19 cellular contexts compared by ENCODE assay signal in genomic region chr1:31055953-31056352, GRCh38. TPM values are rescaled to one million over a fixed set of nuclear protein-coding genes. Genes with fewer than 3 reads are reported as not detected.
DNase-seq lines count a peak whose midpoint lies in the region; ATAC-seq and TF ChIP-seq lines count a peak whose summit lies in the region.
"Had no signal": no experiment of that assay in that cellular context is flagged by ENCODE, and none has a peak within 500 bp of the region (broad histone marks: within the 10 kb centered on the region; RNA-seq: fewer than 3 reads in every experiment).

No MANE protein-coding gene starts in this region.

- no peaks in the 10 kb centered on the region for H3K9me3 Mint-ChIP-seq in activated naive CD4-positive, alpha-beta T cell treated with anti-CD3 and anti-CD28 coated beads, Interleukin-2, amount 50 U/mL, for 72 hours
- no peaks in the 10 kb centered on the region for H3K9me3 Mint-ChIP-seq in activated T-helper 1 cell treated with anti-CD3 and anti-CD28 coated beads, Interleukin-12 subunit alpha, Interleukin-12 subunit beta, Interleukin-2, Interleukin-4 antibody, amounts not matched to agents 30 ng/mL and 10 ng/mL and 1 ng/mL, durations not matched to agents 14 hours and 24 hours and 36 hours
- H3K9me3 Mint-ChIP-seq in immature natural killer cell (no peaks in the 10 kb centered on the region), type B pancreatic cell (no peaks in the 10 kb centered on the region)
- H3K9me3 Mint-ChIP-seq: mesothelial cell of epicardium; T-helper 1 cell treated with Interleukin-12 subunit alpha and Interleukin-12 subunit beta and Interleukin-4 antibody, amounts not matched to agents 30 μg/mL and 1 μg/mL, for 36 hours had no signal

- no peaks in the 10 kb centered on the region for H3K27me3 Mint-ChIP-seq in activated T-helper 1 cell treated with anti-CD3 and anti-CD28 coated beads, Interleukin-12 subunit alpha, Interleukin-12 subunit beta, Interleukin-2, Interleukin-4 antibody, amounts not matched to agents 30 ng/mL and 10 ng/mL and 1 ng/mL, durations not matched to agents 14 hours and 24 hours and 36 hours (ENCODE audit: insufficient read depth)
- H3K27me3 Mint-ChIP-seq in immature natural killer cell (ENCODE audit: low read depth in 3 of 3), result peaks cover 0 to 2% (median 0%) of the 10 kb centered on the region in 3 donors
- no peaks in the 10 kb centered on the region for H3K27me3 Mint-ChIP-seq in type B pancreatic cell

- no peak for DNase-seq in activated naive CD4-positive, alpha-beta T cell treated with anti-CD3 and anti-CD28 coated beads, Interleukin-2, amount 50 U/mL, for 72 hours (ENCODE audit: low spot score in 2 of 2)
- no peak for DNase-seq in activated naive CD4-positive, alpha-beta T cell (lab: John Stamatoyannopoulos, UW)
- no peak for DNase-seq in activated T-helper 1 cell treated with anti-CD3 and anti-CD28 coated beads, Interleukin-12 subunit alpha, Interleukin-12 subunit beta, Interleukin-2, Interleukin-4 antibody, amounts not matched to agents 30 ng/mL and 10 ng/mL and 1 ng/mL, durations not matched to agents 14 hours and 24 hours and 36 hours (ENCODE audit: low spot score)
- DNase-seq in immature natural killer cell (no peak), type B pancreatic cell (ENCODE audit: extremely low spot score, unreplicated experiment) (no peak), NCI-H1092 (lab: John Stamatoyannopoulos, UW) (no peak)
- DNase-seq: activated CD4-positive, CD25-positive, alpha-beta regulatory T cell; activated CD8-positive, alpha-beta memory T cell treated with anti-CD3 and anti-CD28 coated beads, Interleukin-2, amount 50 U/mL, for 48 hours; adrenal gland; DMS79 treated with DMSO at 0.1 percent for 48 hours; IMR-90; NCI-H1694; NCI-H345; PC-3; SIG-M5; stimulated activated CD4-positive, alpha-beta T cell treated with anti-CD3 and anti-CD28 coated beads, Interleukin-4, amount 100 ng/mL, for 24 hours had no signal

- intact Hi-C loops in activated T-helper 1 cell treated with anti-CD3 and anti-CD28 coated beads, Interleukin-12 subunit alpha, Interleukin-12 subunit beta, Interleukin-2, Interleukin-4 antibody, amounts not matched to agents 30 ng/mL and 10 ng/mL and 1 ng/mL, durations not matched to agents 14 hours and 24 hours and 36 hours (cut with micrococcal nuclease), result loop anchor here (2.0 kb wide), 1 partner anchor 19 kb away; no protein-coding TSS in a partner anchor

- no peak for ATAC-seq in activated naive CD4-positive, alpha-beta T cell treated with anti-CD3 and anti-CD28 coated beads, Interleukin-2, amount 50 U/mL, for 72 hours
- no peak for ATAC-seq in HG02588 (IDR thresholded peaks at IDR 0.05; ENCODE audit: unreplicated experiment)
- ATAC-seq: PC-3 had no signal

- no peak for TF ChIP-seq CTCF in type B pancreatic cell (conservative IDR thresholded peaks at IDR 0.05)

- H3K27ac Mint-ChIP-seq in activated naive CD4-positive, alpha-beta T cell treated with anti-CD3 and anti-CD28 coated beads, Interleukin-2, amount 50 U/mL, for 72 hours, result peak overlapping the region; percentile 58 to 83
- peak overlapping the region; percentile 89 for H3K27ac Mint-ChIP-seq in activated T-helper 1 cell treated with anti-CD3 and anti-CD28 coated beads, Interleukin-12 subunit alpha, Interleukin-12 subunit beta, Interleukin-2, Interleukin-4 antibody, amounts not matched to agents 30 ng/mL and 10 ng/mL and 1 ng/mL, durations not matched to agents 14 hours and 24 hours and 36 hours
- H3K27ac Mint-ChIP-seq in immature natural killer cell, result peak overlapping the region in 5 of 6 donors; percentile 12 to 74 (median 56)
- H3K27ac Mint-ChIP-seq in type B pancreatic cell, result peak overlapping the region; percentile 42
- H3K27ac Mint-ChIP-seq: mesothelial cell of epicardium had no signal

- peaks cover 44% of the 10 kb centered on the region for H3K4me1 Mint-ChIP-seq in activated T-helper 1 cell treated with anti-CD3 and anti-CD28 coated beads, Interleukin-12 subunit alpha, Interleukin-12 subunit beta, Interleukin-2, Interleukin-4 antibody, amounts not matched to agents 30 ng/mL and 10 ng/mL and 1 ng/mL, durations not matched to agents 14 hours and 24 hours and 36 hours (ENCODE audit: low read depth)
- peaks cover 52 to 63% of the 10 kb centered on the region in 2 donors for H3K4me1 Mint-ChIP-seq in immature natural killer cell
- peaks cover 31% of the 10 kb centered on the region for H3K4me1 Mint-ChIP-seq in type B pancreatic cell (ENCODE audit: unreplicated experiment)

- peaks cover 0 to 32% of the 10 kb centered on the region in 2 donors for H3K36me3 Mint-ChIP-seq in activated naive CD4-positive, alpha-beta T cell treated with anti-CD3 and anti-CD28 coated beads, Interleukin-2, amount 50 U/mL, for 72 hours
- peaks cover 36% of the 10 kb centered on the region for H3K36me3 Mint-ChIP-seq in activated T-helper 1 cell treated with anti-CD3 and anti-CD28 coated beads, Interleukin-12 subunit alpha, Interleukin-12 subunit beta, Interleukin-2, Interleukin-4 antibody, amounts not matched to agents 30 ng/mL and 10 ng/mL and 1 ng/mL, durations not matched to agents 14 hours and 24 hours and 36 hours (ENCODE audit: low read depth)
- H3K36me3 Mint-ChIP-seq in immature natural killer cell, result peaks cover 0 to 19% (median 8%) of the 10 kb centered on the region in 3 donors
- H3K36me3 Mint-ChIP-seq in type B pancreatic cell, result peaks cover 32% of the 10 kb centered on the region

- H3K4me3 Mint-ChIP-seq in activated T-helper 1 cell treated with anti-CD3 and anti-CD28 coated beads, Interleukin-12 subunit alpha, Interleukin-12 subunit beta, Interleukin-2, Interleukin-4 antibody, amounts not matched to agents 30 ng/mL and 10 ng/mL and 1 ng/mL, durations not matched to agents 14 hours and 24 hours and 36 hours, result no peak overlapping the region
- H3K4me3 Mint-ChIP-seq in immature natural killer cell (peak overlapping the region in 4 of 5 donors; percentile 2 to 37 (median 26)), type B pancreatic cell (peak overlapping the region; percentile 35)
- H3K4me3 Mint-ChIP-seq: mesothelial cell of epicardium; T-helper 1 cell treated with Interleukin-12 subunit alpha and Interleukin-12 subunit beta and Interleukin-4 antibody, amounts not matched to agents 30 μg/mL and 1 μg/mL, for 36 hours had no signal

RNA-seq across cellular contexts. Expression of gene PUM1, which starts 9.6 kb away (rescaled TPM):
- total RNA-seq in activated naive CD4-positive, alpha-beta T cell treated with anti-CD3 and anti-CD28 coated beads, Interleukin-2, amount 50 U/mL, for 72 hours, result 100 to 1,000 TPM; 107 to 118 TPM
- total RNA-seq in activated T-helper 1 cell treated with anti-CD3 and anti-CD28 coated beads, Interleukin-12 subunit alpha, Interleukin-12 subunit beta, Interleukin-2, Interleukin-4 antibody, amounts not matched to agents 30 ng/mL and 10 ng/mL and 1 ng/mL, durations not matched to agents 14 hours and 24 hours and 36 hours, result 130 and 132 TPM in 2 replicates
- 100 to 1,000 TPM in 2 of 3 donors, 10 to 100 TPM in 1; 63.3 to 105 (median 103) TPM for polyA plus RNA-seq in immature natural killer cell
- total RNA-seq in type B pancreatic cell (ENCODE audit: low replicate concordance), result 185 and 196 TPM in 2 replicates
